Comparison of ENCODE assay signal across 1 cellular context in genomic region chr6:27251672-27252251, GRCh38.
TF ChIP-seq lines count a peak whose summit lies in the region.

No MANE protein-coding gene starts in this region.

TF ChIP-seq in GM12878, 131 proteins besides CTCF, POLR2A, EP300 and RAD21 (continued from another document):
- TF ChIP-seq, protein P1, sequence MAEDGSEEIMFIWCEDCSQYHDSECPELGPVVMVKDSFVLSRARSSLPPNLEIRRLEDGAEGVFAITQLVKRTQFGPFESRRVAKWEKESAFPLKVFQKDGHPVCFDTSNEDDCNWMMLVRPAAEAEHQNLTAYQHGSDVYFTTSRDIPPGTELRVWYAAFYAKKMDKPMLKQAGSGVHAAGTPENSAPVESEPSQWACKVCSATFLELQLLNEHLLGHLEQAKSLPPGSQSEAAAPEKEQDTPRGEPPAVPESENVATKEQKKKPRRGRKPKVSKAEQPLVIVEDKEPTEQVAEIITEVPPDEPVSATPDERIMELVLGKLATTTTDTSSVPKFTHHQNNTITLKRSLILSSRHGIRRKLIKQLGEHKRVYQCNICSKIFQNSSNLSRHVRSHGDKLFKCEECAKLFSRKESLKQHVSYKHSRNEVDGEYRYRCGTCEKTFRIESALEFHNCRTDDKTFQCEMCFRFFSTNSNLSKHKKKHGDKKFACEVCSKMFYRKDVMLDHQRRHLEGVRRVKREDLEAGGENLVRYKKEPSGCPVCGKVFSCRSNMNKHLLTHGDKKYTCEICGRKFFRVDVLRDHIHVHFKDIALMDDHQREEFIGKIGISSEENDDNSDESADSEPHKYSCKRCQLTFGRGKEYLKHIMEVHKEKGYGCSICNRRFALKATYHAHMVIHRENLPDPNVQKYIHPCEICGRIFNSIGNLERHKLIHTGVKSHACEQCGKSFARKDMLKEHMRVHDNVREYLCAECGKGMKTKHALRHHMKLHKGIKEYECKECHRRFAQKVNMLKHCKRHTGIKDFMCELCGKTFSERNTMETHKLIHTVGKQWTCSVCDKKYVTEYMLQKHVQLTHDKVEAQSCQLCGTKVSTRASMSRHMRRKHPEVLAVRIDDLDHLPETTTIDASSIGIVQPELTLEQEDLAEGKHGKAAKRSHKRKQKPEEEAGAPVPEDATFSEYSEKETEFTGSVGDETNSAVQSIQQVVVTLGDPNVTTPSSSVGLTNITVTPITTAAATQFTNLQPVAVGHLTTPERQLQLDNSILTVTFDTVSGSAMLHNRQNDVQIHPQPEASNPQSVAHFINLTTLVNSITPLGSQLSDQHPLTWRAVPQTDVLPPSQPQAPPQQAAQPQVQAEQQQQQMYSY (CRISPR knock-in tag; IDR thresholded peaks at IDR 0.05) = no peak
- TF ChIP-seq TCF7 (IDR thresholded peaks at IDR 0.05; ENCODE audit: borderline replicate concordance) = no peak
- TF ChIP-seq ZNF217 (IDR thresholded peaks at IDR 0.05) = 0 out of 2 replicates have a peak, but pooled peaks have one; percentile 54
- TF ChIP-seq MTA3 (IDR thresholded peaks at IDR 0.05; ENCODE audit: borderline replicate concordance, low read length) = no peak
- no peak for TF ChIP-seq ZNF207 (IDR thresholded peaks at IDR 0.05; ENCODE audit: borderline replicate concordance)
- peak; percentile 61 for TF ChIP-seq SP1 (IDR thresholded peaks at IDR 0.05; ENCODE audit: low read depth, low read length)
- no peak for TF ChIP-seq SMARCA5 (IDR thresholded peaks at IDR 0.05)
- TF ChIP-seq, protein P2, sequence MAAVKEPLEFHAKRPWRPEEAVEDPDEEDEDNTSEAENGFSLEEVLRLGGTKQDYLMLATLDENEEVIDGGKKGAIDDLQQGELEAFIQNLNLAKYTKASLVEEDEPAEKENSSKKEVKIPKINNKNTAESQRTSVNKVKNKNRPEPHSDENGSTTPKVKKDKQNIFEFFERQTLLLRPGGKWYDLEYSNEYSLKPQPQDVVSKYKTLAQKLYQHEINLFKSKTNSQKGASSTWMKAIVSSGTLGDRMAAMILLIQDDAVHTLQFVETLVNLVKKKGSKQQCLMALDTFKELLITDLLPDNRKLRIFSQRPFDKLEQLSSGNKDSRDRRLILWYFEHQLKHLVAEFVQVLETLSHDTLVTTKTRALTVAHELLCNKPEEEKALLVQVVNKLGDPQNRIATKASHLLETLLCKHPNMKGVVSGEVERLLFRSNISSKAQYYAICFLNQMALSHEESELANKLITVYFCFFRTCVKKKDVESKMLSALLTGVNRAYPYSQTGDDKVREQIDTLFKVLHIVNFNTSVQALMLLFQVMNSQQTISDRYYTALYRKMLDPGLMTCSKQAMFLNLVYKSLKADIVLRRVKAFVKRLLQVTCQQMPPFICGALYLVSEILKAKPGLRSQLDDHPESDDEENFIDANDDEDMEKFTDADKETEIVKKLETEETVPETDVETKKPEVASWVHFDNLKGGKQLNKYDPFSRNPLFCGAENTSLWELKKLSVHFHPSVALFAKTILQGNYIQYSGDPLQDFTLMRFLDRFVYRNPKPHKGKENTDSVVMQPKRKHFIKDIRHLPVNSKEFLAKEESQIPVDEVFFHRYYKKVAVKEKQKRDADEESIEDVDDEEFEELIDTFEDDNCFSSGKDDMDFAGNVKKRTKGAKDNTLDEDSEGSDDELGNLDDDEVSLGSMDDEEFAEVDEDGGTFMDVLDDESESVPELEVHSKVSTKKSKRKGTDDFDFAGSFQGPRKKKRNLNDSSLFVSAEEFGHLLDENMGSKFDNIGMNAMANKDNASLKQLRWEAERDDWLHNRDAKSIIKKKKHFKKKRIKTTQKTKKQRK (IDR thresholded peaks at IDR 0.05; ENCODE audit: low read depth, low read length) = no peak
- 0 out of 2 replicates have a peak, but pooled peaks have one; percentile 14 for TF ChIP-seq MLLT1 (IDR thresholded peaks at IDR 0.05)
- TF ChIP-seq DPF2 (IDR thresholded peaks at IDR 0.05) = peak; percentile 66
- TF ChIP-seq SUZ12 (IDR thresholded peaks at IDR 0.05; ENCODE audit: unreplicated experiment) = no peak
- 0 out of 2 replicates have a peak, but pooled peaks have one; percentile 26 for TF ChIP-seq GABPA (IDR thresholded peaks at IDR 0.05; ENCODE audit: low read depth)
- peak; percentile 38; the same call in 1 of the 2 replicates for TF ChIP-seq TAF1 (IDR thresholded peaks at IDR 0.05; ENCODE audit: borderline replicate concordance, low read depth, low read length)
- TF ChIP-seq SPI1 (IDR thresholded peaks at IDR 0.05; ENCODE audit: borderline replicate concordance, insufficient read depth, low read depth, low read length) = no peak
- TF ChIP-seq, protein P3, sequence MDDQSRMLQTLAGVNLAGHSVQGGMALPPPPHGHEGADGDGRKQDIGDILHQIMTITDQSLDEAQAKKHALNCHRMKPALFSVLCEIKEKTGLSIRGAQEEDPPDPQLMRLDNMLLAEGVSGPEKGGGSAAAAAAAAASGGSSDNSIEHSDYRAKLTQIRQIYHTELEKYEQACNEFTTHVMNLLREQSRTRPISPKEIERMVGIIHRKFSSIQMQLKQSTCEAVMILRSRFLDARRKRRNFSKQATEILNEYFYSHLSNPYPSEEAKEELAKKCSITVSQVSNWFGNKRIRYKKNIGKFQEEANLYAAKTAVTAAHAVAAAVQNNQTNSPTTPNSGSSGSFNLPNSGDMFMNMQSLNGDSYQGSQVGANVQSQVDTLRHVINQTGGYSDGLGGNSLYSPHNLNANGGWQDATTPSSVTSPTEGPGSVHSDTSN (IDR thresholded peaks at IDR 0.05; ENCODE audit: insufficient replicate concordance, low read depth, low read length) = peak; percentile 92
- no peak for TF ChIP-seq EED (IDR thresholded peaks at IDR 0.05; ENCODE audit: low read depth)
- TF ChIP-seq SRF (IDR thresholded peaks at IDR 0.05; ENCODE audit: low read depth in 2 of 2, low read length in 2 of 2) = no peak
- TF ChIP-seq CBX5 (IDR thresholded peaks at IDR 0.05; ENCODE audit: low read depth) = 0 out of 2 replicates have a peak, but pooled peaks have one; percentile 16
- TF ChIP-seq MEF2B (IDR thresholded peaks at IDR 0.05; ENCODE audit: partially characterized antibody, poor library complexity, severe bottlenecking) = no peak
- TF ChIP-seq, protein P4, sequence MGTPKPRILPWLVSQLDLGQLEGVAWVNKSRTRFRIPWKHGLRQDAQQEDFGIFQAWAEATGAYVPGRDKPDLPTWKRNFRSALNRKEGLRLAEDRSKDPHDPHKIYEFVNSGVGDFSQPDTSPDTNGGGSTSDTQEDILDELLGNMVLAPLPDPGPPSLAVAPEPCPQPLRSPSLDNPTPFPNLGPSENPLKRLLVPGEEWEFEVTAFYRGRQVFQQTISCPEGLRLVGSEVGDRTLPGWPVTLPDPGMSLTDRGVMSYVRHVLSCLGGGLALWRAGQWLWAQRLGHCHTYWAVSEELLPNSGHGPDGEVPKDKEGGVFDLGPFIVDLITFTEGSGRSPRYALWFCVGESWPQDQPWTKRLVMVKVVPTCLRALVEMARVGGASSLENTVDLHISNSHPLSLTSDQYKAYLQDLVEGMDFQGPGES (IDR thresholded peaks at IDR 0.05) = 0 out of 2 replicates have a peak, but pooled peaks have one; percentile 41
- peak in 1 of 2 experiments; percentile 52; a peak in 1 of 4 replicates for TF ChIP-seq BHLHE40 (IDR thresholded peaks at IDR 0.05; ENCODE audit: borderline replicate concordance in 1 of 2, low read depth in 2 of 2, low read length in 1 of 2)
- no peak for TF ChIP-seq HCFC1 (IDR thresholded peaks at IDR 0.05; ENCODE audit: low read length)
- TF ChIP-seq PKNOX1 (IDR thresholded peaks at IDR 0.05) = peak; percentile 97
